Comparison of ENCODE assay signal across 8 cellular contexts in the genomic region with DNA sequence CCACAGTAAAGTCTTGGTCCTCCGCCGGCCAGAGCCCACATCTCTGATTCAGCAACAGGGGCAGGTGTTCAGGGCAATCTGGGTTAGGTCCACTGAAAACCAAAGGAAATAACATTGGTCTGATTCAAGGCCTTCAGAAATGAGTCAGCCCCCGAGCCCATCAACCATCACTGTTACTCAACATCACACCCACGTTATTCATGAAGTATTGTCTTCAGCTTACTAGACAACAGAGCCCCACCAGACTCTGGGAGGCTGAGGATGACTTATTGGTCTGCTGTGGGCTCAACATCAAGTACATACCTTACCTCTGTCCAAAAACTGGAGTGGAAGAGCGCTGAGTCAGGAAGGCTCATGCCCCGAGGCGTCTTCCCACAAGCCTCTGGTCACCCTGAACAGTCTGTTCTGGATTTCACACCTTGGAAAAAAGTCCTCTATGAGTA.
DNase-seq lines count a peak whose midpoint lies in the region; ATAC-seq and TF ChIP-seq lines count a peak whose summit lies in the region.

No MANE protein-coding gene starts in this region.

- H3K27ac ChIP-seq in mammary epithelial cell (ENCODE audit: insufficient read depth, low read depth, low read length) = peak overlapping the region; percentile 91

- no peak overlapping the region for H3K4me3 Mint-ChIP-seq in osteocyte (ENCODE audit: unreplicated experiment)

- in situ Hi-C loops in mammary epithelial cell (cut with MboI; ENCODE audit: low sequenced_read_pairs in 2 of 2) = no loop called here
- in situ Hi-C loops in G401 (cut with HindIII; ENCODE audit: low sequenced_read_pairs) = no loop called here

- CTCF ChIA-PET in mammary epithelial cell (lab: Charles Lee; ENCODE audit: low non-redundant PET) = interaction anchor here (0.6 to 0.7 kb wide), 2 partner anchors 21 to 610 kb away, joined by 3 to 5 read pairs; no protein-coding TSS in a partner anchor

- H3K36me3 Mint-ChIP-seq in osteocyte (ENCODE audit: unreplicated experiment) = no peaks in the 10 kb centered on the region

- DNase-seq in LHCN-M2 (ENCODE audit: low read depth) (peak; percentile 100), mammary epithelial cell (peak; percentile 100), osteocyte (ENCODE audit: extremely low spot score, unreplicated experiment) (no peak), pons (ENCODE audit: low spot score) (no peak), G401 (ENCODE audit: low spot score) (no peak), RPMI8226 (no peak)

- no peak for TF ChIP-seq CTCF in mammary epithelial cell (conservative IDR thresholded peaks at IDR 0.05 in 1 of 2, IDR thresholded peaks at IDR 0.05 in 1 of 2; ENCODE audit: extremely low read depth in 1 of 2, insufficient read depth in 1 of 2, low read depth in 1 of 2, low read length in 2 of 2)
- no peak for TF ChIP-seq CTCF in osteocyte (IDR thresholded peaks at IDR 0.05)

- ATAC-seq in GM18502 (IDR thresholded peaks at IDR 0.05; ENCODE audit: poor library complexity, unreplicated experiment) (peak; percentile 82), GM21737 (IDR thresholded peaks at IDR 0.05; ENCODE audit: unreplicated experiment) (peak; percentile 71)

- H3K4me3 ChIP-seq in mammary epithelial cell (replicated peaks in 1 of 3; ENCODE audit: insufficient read depth in 1 of 3, low read depth in 2 of 3, low read length in 3 of 3) = no peak overlapping the region

- H3K27me3 Mint-ChIP-seq in osteocyte (ENCODE audit: unreplicated experiment) = no peaks in the 10 kb centered on the region

- H3K36me3 ChIP-seq in mammary epithelial cell (ENCODE audit: insufficient read depth, low read length) = no peaks in the 10 kb centered on the region

- no peak overlapping the region for H2AFZ ChIP-seq in mammary epithelial cell (ENCODE audit: low read depth, low read length)

- peaks cover 25% of the 10 kb centered on the region for H3K4me1 Mint-ChIP-seq in osteocyte (ENCODE audit: unreplicated experiment)

- WGBS in mammary epithelial cell (ENCODE audit: low coverage, missing lambda C conversion rate) = 2% methylated on average over 7 of the region's 7 CpGs

- intact Hi-C loops in mammary epithelial cell (cut with micrococcal nuclease) = loop anchor here (1.0 to 2.0 kb wide), 5 partner anchors 8 to 229 kb away; no protein-coding TSS in a partner anchor

- H3K9me3 Mint-ChIP-seq in osteocyte (ENCODE audit: unreplicated experiment) = no peaks in the 10 kb centered on the region

- peak overlapping the region; percentile 72 for H3K9ac ChIP-seq in mammary epithelial cell (ENCODE audit: insufficient read depth, low read length)

- H3K4me2 ChIP-seq in mammary epithelial cell (ENCODE audit: insufficient read depth, low read depth, low read length) = peak overlapping the region; percentile 16

- no peaks in the 10 kb centered on the region for H4K20me1 ChIP-seq in mammary epithelial cell (ENCODE audit: insufficient read depth, low read length)

- BruUV-seq in mammary epithelial cell (replicated peaks; lab: Mats Ljungman, UMichigan) = no TSS peak

- H3K79me2 ChIP-seq in mammary epithelial cell (ENCODE audit: insufficient read depth, low read length) = no peaks in the 10 kb centered on the region

- dilution Hi-C loops in mammary epithelial cell (cut with HindIII; ENCODE audit: low sequenced_read_pairs) = no loop called here

- peak overlapping the region; percentile 81 for H3K27ac Mint-ChIP-seq in osteocyte (ENCODE audit: unreplicated experiment)

- H3K9me3 ChIP-seq in mammary epithelial cell (replicated peaks; ENCODE audit: insufficient read depth, low read length) = no peaks in the 10 kb centered on the region

- no peaks in the 10 kb centered on the region for H3K27me3 ChIP-seq in mammary epithelial cell (ENCODE audit: insufficient read depth, low read length)

- peaks cover 32% of the 10 kb centered on the region for H3K4me1 ChIP-seq in mammary epithelial cell (ENCODE audit: insufficient read depth, low read length)

Comparison
In these comparisons a context has a peak if more than half of its experiments do, and no peak if none do; other contexts are left out.
1. DNase-seq: peak in LHCN-M2 (single experiment) and mammary epithelial cell (single experiment); none in osteocyte (single experiment), pons (single experiment), G401 (single experiment) and RPMI8226 (single experiment).